In the genomic region with DNA sequence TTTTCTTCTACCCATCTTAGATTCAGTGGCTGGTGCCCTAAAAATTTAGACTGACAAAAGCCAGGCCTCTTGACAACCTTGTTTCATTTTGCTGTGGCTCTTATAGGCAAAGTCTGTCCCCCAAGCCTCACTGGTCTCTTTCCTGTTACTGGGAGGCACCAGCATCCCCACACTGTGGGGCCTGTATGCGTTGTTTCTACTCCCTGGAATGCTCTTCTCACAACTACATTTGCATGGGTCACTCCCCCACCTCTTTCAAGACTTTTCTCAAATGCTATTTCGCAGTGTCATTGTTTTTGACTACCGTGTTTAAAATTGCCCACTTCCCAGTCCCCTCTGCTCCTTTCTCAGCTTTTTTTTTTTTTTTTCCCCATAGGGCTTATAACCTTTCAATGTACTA, we compare ENCODE assay signal across 17 cellular contexts.
"Had no signal": no experiment of that assay in that cellular context is flagged by ENCODE, and none has a peak within 500 bp of the region (broad histone marks: within the 10 kb centered on the region; RNA-seq: fewer than 3 reads in every experiment).

No MANE protein-coding gene starts in this region.

- H3K9me3 ChIP-seq: mucosa of descending colon, sigmoid colon, testis, tibial nerve, upper lobe of right lung, vagina had no signal

- H3K27ac ChIP-seq: foreskin keratinocyte, hepatocyte, sigmoid colon, skin epidermis, testis, tibial nerve, upper lobe of right lung, vagina had no signal

- H3K4me1 ChIP-seq: upper lobe of right lung had no signal

- H3K36me3 ChIP-seq: sigmoid colon, tibial nerve, upper lobe of right lung, vagina had no signal

- DNase-seq: effector memory CD8-positive, alpha-beta T cell; foreskin keratinocyte; kidney glomerular epithelial cell; mucosa of descending colon; naive thymus-derived CD8-positive, alpha-beta T cell; posterior cingulate gyrus; sigmoid colon; stimulated activated CD4-positive, alpha-beta T cell treated with anti-CD3 and anti-CD28 coated beads, Interleukin-2, amount 100 ng/mL, for 24 hours; stimulated activated CD4-positive, alpha-beta T cell treated with anti-CD3 and anti-CD28 coated beads, Interleukin-4, amount 100 ng/mL, for 4 hours; stimulated activated naive B cell treated with anti-CD40 and anti-IgM and Interleukin-4, amounts not matched to agents 10 μg/mL and 1 μg/mL and 100 μg/mL, for 72 hours; stimulated activated naive CD8-positive, alpha-beta T cell treated with anti-CD3 and anti-CD28 coated beads, Interleukin-15, amount 100 ng/mL, for 72 hours; testis; upper lobe of right lung had no signal

- H3K4me2 ChIP-seq: hepatocyte had no signal

- H2AFZ ChIP-seq: hepatocyte had no signal

- H3K4me3 ChIP-seq: hepatocyte, mucosa of descending colon, sigmoid colon, skin epidermis, testis, tibial nerve, upper lobe of right lung, vagina had no signal

- ATAC-seq: effector memory CD8-positive, alpha-beta T cell; foreskin keratinocyte; mucosa of descending colon; naive thymus-derived CD8-positive, alpha-beta T cell; stimulated activated naive B cell treated with anti-CD40 and anti-IgM and Interleukin-4, amounts not matched to agents 10 μg/mL and 1 μg/mL and 100 μg/mL, for 72 hours; stimulated activated naive CD8-positive, alpha-beta T cell treated with anti-CD3 and anti-CD28 coated beads, Interleukin-15, amount 100 ng/mL, for 72 hours; upper lobe of right lung had no signal

- H3K27me3 ChIP-seq: foreskin keratinocyte, hepatocyte, sigmoid colon, testis, tibial nerve, upper lobe of right lung, vagina had no signal
